8 cellular contexts compared by ENCODE assay signal in genomic region chr5:146877783-146878470, GRCh38. TPM values are rescaled to one million over a fixed set of nuclear protein-coding genes. Genes with fewer than 3 reads are reported as not detected.
DNase-seq lines count a peak whose midpoint lies in the region; ATAC-seq and TF ChIP-seq lines count a peak whose summit lies in the region.

No MANE protein-coding gene starts in this region.

- no peak overlapping the region for H3K27ac Mint-ChIP-seq in chondrocyte (ENCODE audit: unreplicated experiment)

- H3K27me3 Mint-ChIP-seq in chondrocyte (ENCODE audit: low read depth) = peaks cover 39% of the 10 kb centered on the region

- H3K4me1 Mint-ChIP-seq in chondrocyte (ENCODE audit: low read depth) = peaks cover 16% of the 10 kb centered on the region

- peaks cover 31 to 55% of the 10 kb centered on the region in 2 donors for H3K27me3 ChIP-seq in left lung

- intact Hi-C loops in left lung (cut with DNase I) = no loop called here

- peak overlapping the region; percentile 77 for H3K4me3 Mint-ChIP-seq in chondrocyte (ENCODE audit: unreplicated experiment)

- DNase-seq in AG08396 (ENCODE audit: low spot score) (peak; percentile 39), T-helper 1 cell (peak in 3 of 5 donors; percentile 6 to 12 (median 8)), chondrocyte (ENCODE audit: low spot score) (peak; percentile 66), left lung (peak in 1 of 2 donors; percentile 75)
- DNase-seq in stimulated activated CD8-positive, alpha-beta memory T cell treated with anti-CD3 and anti-CD28 coated beads, Interleukin-12 subunit alpha, Interleukin-12 subunit beta, amount 100 ng/mL, for 4 hours (ENCODE audit: low read depth) = peak; percentile 8

- H3K36me3 Mint-ChIP-seq in chondrocyte (ENCODE audit: low read depth) = no peaks in the 10 kb centered on the region

- ATAC-seq in GM21381 (IDR thresholded peaks at IDR 0.05; ENCODE audit: unreplicated experiment) (peak; percentile 37), left lung (peak; percentile 36), GM21825 (IDR thresholded peaks at IDR 0.05; ENCODE audit: unreplicated experiment) (no peak), GM19452 (IDR thresholded peaks at IDR 0.05; ENCODE audit: unreplicated experiment) (no peak)

- H3K4me3 ChIP-seq in left lung = peak overlapping the region; percentile 4 to 38

- TF ChIP-seq CTCF in chondrocyte (IDR thresholded peaks at IDR 0.05) (no peak), left lung (IDR thresholded peaks at IDR 0.05) (no peak)

- peaks cover 6 to 20% of the 10 kb centered on the region in 2 donors for H3K4me1 ChIP-seq in left lung

- no peaks in the 10 kb centered on the region for H3K9me3 ChIP-seq in left lung

- no peaks in the 10 kb centered on the region for H3K9me3 Mint-ChIP-seq in chondrocyte (ENCODE audit: low read depth)

- no peak overlapping the region for H3K27ac ChIP-seq in left lung

- no peaks in the 10 kb centered on the region for H3K36me3 ChIP-seq in left lung

RNA-seq across cellular contexts. Expression of gene PPP2R2B, which starts 0.6 kb away (rescaled TPM):
- total RNA-seq in chondrocyte = 0.35 to 0.74 TPM in 2 of 3 replicates, not detected in the other
- total RNA-seq in left lung = 1 to 10 TPM in 1 of 2 donors, under 1 TPM in 1; 0.70 to 1.5 TPM

Comparison
In these comparisons a context has a peak if more than half of its experiments do, and no peak if none do; other contexts are left out.
1. ATAC-seq: peak in GM21381 (single experiment) and left lung (single experiment); none in GM21825 (single experiment) and GM19452 (single experiment).